Comparison of ENCODE assay signal across 13 cellular contexts in genomic region chr14:98173291-98173690, GRCh38.
DNase-seq lines count a peak whose midpoint lies in the region; ATAC-seq and TF ChIP-seq lines count a peak whose summit lies in the region.
"Had no signal": no experiment of that assay in that cellular context is flagged by ENCODE, and none has a peak within 500 bp of the region (broad histone marks: within the 10 kb centered on the region; RNA-seq: fewer than 3 reads in every experiment).

No MANE protein-coding gene starts in this region.

- peaks cover 0 to 2% (median 0%) of the 10 kb centered on the region in 12 donors for H3K9me3 ChIP-seq in heart left ventricle

- peaks cover 12% of the 10 kb centered on the region for H3K36me3 Mint-ChIP-seq in activated CD4-positive, alpha-beta T cell treated with anti-CD3 and anti-CD28 coated beads, Interleukin-2, amount 10 ng/mL, durations not matched to agents 24 days and 14 days (ENCODE audit: low read depth)
- peaks cover 5% of the 10 kb centered on the region for H3K36me3 Mint-ChIP-seq in activated naive CD8-positive, alpha-beta T cell treated with anti-CD3 and anti-CD28 coated beads, Interleukin-2, amount 10 ng/mL, durations not matched to agents 7 days and 5 days
- H3K36me3 Mint-ChIP-seq: type B pancreatic cell had no signal

- no peaks in the 10 kb centered on the region for H3K36me3 ChIP-seq in heart left ventricle
- H3K36me3 ChIP-seq: WERI-Rb-1 had no signal

- H3K4me1 Mint-ChIP-seq in activated CD4-positive, alpha-beta T cell treated with anti-CD3 and anti-CD28 coated beads, Interleukin-2, amount 10 ng/mL, durations not matched to agents 24 days and 14 days: peaks cover 88% of the 10 kb centered on the region
- H3K4me1 Mint-ChIP-seq in activated naive CD8-positive, alpha-beta T cell treated with anti-CD3 and anti-CD28 coated beads, Interleukin-2, amount 10 ng/mL, durations not matched to agents 7 days and 5 days: peaks cover 89% of the 10 kb centered on the region

- H3K4me3 Mint-ChIP-seq in activated CD4-positive, alpha-beta T cell treated with anti-CD3 and anti-CD28 coated beads, Interleukin-2, amount 10 ng/mL, durations not matched to agents 24 days and 14 days: peak overlapping the region; percentile 76
- H3K4me3 Mint-ChIP-seq in activated naive CD8-positive, alpha-beta T cell treated with anti-CD3 and anti-CD28 coated beads, Interleukin-2, amount 10 ng/mL, durations not matched to agents 7 days and 5 days: peak overlapping the region; percentile 69
- H3K4me3 Mint-ChIP-seq: type B pancreatic cell had no signal

- intact Hi-C loops in left cardiac atrium (cut with DNase I) (no loop called here), heart left ventricle (cut with DNase I) (no loop called here)
- intact Hi-C loops in activated CD4-positive, alpha-beta T cell treated with anti-CD3 and anti-CD28 coated beads, Interleukin-2, amount 10 ng/mL, durations not matched to agents 24 days and 14 days (cut with micrococcal nuclease): no loop called here

- no peaks in the 10 kb centered on the region for H3K4me1 ChIP-seq in heart left ventricle

- POLR2A ChIA-PET in activated naive CD8-positive, alpha-beta T cell treated with anti-CD3 and anti-CD28 coated beads, Interleukin-2, amount 10 ng/mL, durations not matched to agents 7 days and 5 days (lab: Charles Lee): interaction anchor here (0.8 to 2.1 kb wide), 14 partner anchors 9 to 1099 kb away, joined by 3 to 33 read pairs (median 6); partner anchors contain the start of gene BCL11B

- peaks cover 12% of the 10 kb centered on the region for H3K9me3 Mint-ChIP-seq in activated CD4-positive, alpha-beta T cell treated with anti-CD3 and anti-CD28 coated beads, Interleukin-2, amount 10 ng/mL, durations not matched to agents 24 days and 14 days
- H3K9me3 Mint-ChIP-seq in activated naive CD8-positive, alpha-beta T cell treated with anti-CD3 and anti-CD28 coated beads, Interleukin-2, amount 10 ng/mL, durations not matched to agents 7 days and 5 days: no peaks in the 10 kb centered on the region
- H3K9me3 Mint-ChIP-seq: type B pancreatic cell had no signal

- no peak for TF ChIP-seq CTCF in heart left ventricle (IDR thresholded peaks at IDR 0.05)

- H3K27me3 ChIP-seq in heart left ventricle: no peaks in the 10 kb centered on the region

- peak overlapping the region; percentile 96 for H3K27ac Mint-ChIP-seq in activated CD4-positive, alpha-beta T cell treated with anti-CD3 and anti-CD28 coated beads, Interleukin-2, amount 10 ng/mL, durations not matched to agents 24 days and 14 days
- peak overlapping the region; percentile 93 for H3K27ac Mint-ChIP-seq in activated naive CD8-positive, alpha-beta T cell treated with anti-CD3 and anti-CD28 coated beads, Interleukin-2, amount 10 ng/mL, durations not matched to agents 7 days and 5 days
- H3K27ac Mint-ChIP-seq: type B pancreatic cell had no signal

- peak in 1 of 2 donors; percentile 63 for ATAC-seq in left cardiac atrium
- no peak for ATAC-seq in heart left ventricle
- peak; percentile 48 for ATAC-seq in activated naive CD8-positive, alpha-beta T cell treated with anti-CD3 and anti-CD28 coated beads, Interleukin-2, amount 10 ng/mL, durations not matched to agents 7 days and 5 days (ENCODE audit: low read depth)
- ATAC-seq in HG03442 (IDR thresholded peaks at IDR 0.05; ENCODE audit: unreplicated experiment): no peak
- no peak for ATAC-seq in GM18907 (IDR thresholded peaks at IDR 0.05; ENCODE audit: unreplicated experiment)

- H3K4me3 ChIP-seq in heart left ventricle: no peak overlapping the region

- no peaks in the 10 kb centered on the region for H3K27me3 Mint-ChIP-seq in activated CD4-positive, alpha-beta T cell treated with anti-CD3 and anti-CD28 coated beads, Interleukin-2, amount 10 ng/mL, durations not matched to agents 24 days and 14 days
- no peaks in the 10 kb centered on the region for H3K27me3 Mint-ChIP-seq in activated naive CD8-positive, alpha-beta T cell treated with anti-CD3 and anti-CD28 coated beads, Interleukin-2, amount 10 ng/mL, durations not matched to agents 7 days and 5 days

- 33 to 43% (median 36%) methylated on average over 5 of the region's 5 CpGs for WGBS in heart left ventricle, 4 donors

- no peak for TF ChIP-seq POLR2A in heart left ventricle (IDR thresholded peaks at IDR 0.05)

- DNase-seq in left cardiac atrium (peak; percentile 23), heart left ventricle (no peak), hippocampal formation (lab: John Stamatoyannopoulos, UW) (no peak)
- peak; percentile 87 for DNase-seq in activated CD4-positive, alpha-beta T cell treated with anti-CD3 and anti-CD28 coated beads, Interleukin-2, amount 10 ng/mL, durations not matched to agents 24 days and 14 days
- peak; percentile 64 for DNase-seq in activated naive CD8-positive, alpha-beta T cell treated with anti-CD3 and anti-CD28 coated beads, Interleukin-2, amount 10 ng/mL, durations not matched to agents 7 days and 5 days
- DNase-seq in stimulated activated CD8-positive, alpha-beta memory T cell treated with anti-CD3 and anti-CD28 coated beads, Interleukin-7, amount 100 ng/mL, for 4 hours (ENCODE audit: low read depth in 2 of 2): peak; percentile 28 to 37
- DNase-seq: head of caudate nucleus, NCI-H2171, RPMI8226, WERI-Rb-1 had no signal

- H3K27ac ChIP-seq in heart left ventricle: peak overlapping the region in 1 of 12 donors; percentile 69
- H3K27ac ChIP-seq: WERI-Rb-1 had no signal

Comparison
In these comparisons a context has a peak if more than half of its experiments do, and no peak if none do; other contexts are left out.
1. DNase-seq: peak in left cardiac atrium (single experiment), activated CD4-positive, alpha-beta T cell treated with anti-CD3 and anti-CD28 coated beads, Interleukin-2, amount 10 ng/mL, durations not matched to agents 24 days and 14 days (single experiment), activated naive CD8-positive, alpha-beta T cell treated with anti-CD3 and anti-CD28 coated beads, Interleukin-2, amount 10 ng/mL, durations not matched to agents 7 days and 5 days (single experiment) and stimulated activated CD8-positive, alpha-beta memory T cell treated with anti-CD3 and anti-CD28 coated beads, Interleukin-7, amount 100 ng/mL, for 4 hours (2 of 2); none in heart left ventricle (0 of 5) and hippocampal formation (0 of 2).